In genomic region chr7:64045301-64046040, GRCh38 we compare ENCODE assay signal across 8 cellular contexts. TPM values are rescaled to one million over a fixed set of nuclear protein-coding genes. Genes with fewer than 3 reads are reported as not detected.
A peak's percentile ranks its signal among the peaks of the same experiment; 100 is the strongest.
DNase-seq lines count a peak whose midpoint lies in the region; ATAC-seq and TF ChIP-seq lines count a peak whose summit lies in the region.

ZNF727 (plus strand) TSS chr7:64045434; CDS start chr7:64045622, 188 bp downstream.

- H3K27me3 ChIP-seq in esophagus muscularis mucosa, result no peaks in the 10 kb centered on the region

- H3K36me3 ChIP-seq in esophagus muscularis mucosa, result no peaks in the 10 kb centered on the region

- intact Hi-C loops in esophagus muscularis mucosa (cut with DNase I) (no loop called here), posterior cingulate gyrus (cut with DNase I) (no loop called here)

- H3K9me3 ChIP-seq in esophagus muscularis mucosa, result no peaks in the 10 kb centered on the region

- POLR2A ChIA-PET in HEK293T (lab: Yijun Ruan, JAX), result no interaction called here

- peaks cover 0 to 27% (median 3%) of the 10 kb centered on the region in 4 donors for H3K4me1 ChIP-seq in esophagus muscularis mucosa

- peak within 1 kb of the TSS; percentile 58 to 70 (median 63) for H3K4me3 ChIP-seq in esophagus muscularis mucosa
- no peak within 1 kb of the TSS for H3K4me3 ChIP-seq in foreskin fibroblast (ENCODE audit: low read depth in 1 of 2, low read length in 2 of 2)

- no peak for ATAC-seq in HG02840 (IDR thresholded peaks at IDR 0.05; ENCODE audit: low FRiP score, unreplicated experiment)
- ATAC-seq in HG03442 (IDR thresholded peaks at IDR 0.05; ENCODE audit: unreplicated experiment), result no peak

- TF ChIP-seq POLR2A in esophagus muscularis mucosa (IDR thresholded peaks at IDR 0.05; ENCODE audit: low read depth), result no peak

- TF ChIP-seq CTCF in esophagus muscularis mucosa (IDR thresholded peaks at IDR 0.05) (no peak), foreskin fibroblast (IDR thresholded peaks at IDR 0.05; ENCODE audit: low read depth, low read length) (no peak)

- WGBS in esophagus muscularis mucosa, result 4% methylated on average over 25 of the region's 33 CpGs

- peak within 1 kb of the TSS; percentile 68 to 83 (median 82) for H3K27ac ChIP-seq in esophagus muscularis mucosa (replicated peaks in 1 of 4)

- peak; percentile 28 for DNase-seq in AG08396 (ENCODE audit: low spot score)
- peak; percentile 14 for DNase-seq in NCI-H510A treated with DMSO at 0.1 percent for 48 hours (lab: John Stamatoyannopoulos, UW)
- no peak for DNase-seq in esophagus muscularis mucosa (ENCODE audit: extremely low spot score)
- DNase-seq in posterior cingulate gyrus, result peak; percentile 35 to 97 (median 74)
- no peak for DNase-seq in foreskin fibroblast
- DNase-seq in HEK293T (ENCODE audit: extremely low spot score), result no peak

- CTCF ChIA-PET in HEK293T (lab: Yijun Ruan, JAX), result no interaction called here

- no peak for TF ChIP-seq EP300 in esophagus muscularis mucosa (IDR thresholded peaks at IDR 0.05)

TF ChIP-seq in HEK293T, 16 proteins besides CTCF, POLR2A, EP300 and RAD21:
- TF ChIP-seq TARDBP (IDR thresholded peaks at IDR 0.05) (no peak), ARNT (IDR thresholded peaks at IDR 0.05) (no peak), SP1 (IDR thresholded peaks at IDR 0.05) (no peak), NFRKB (IDR thresholded peaks at IDR 0.05) (no peak), FOXK2 (IDR thresholded peaks at IDR 0.05) (no peak), ZNF384 (IDR thresholded peaks at IDR 0.05) (no peak), L3MBTL2 (conservative IDR thresholded peaks at IDR 0.05) (no peak), HDGF (IDR thresholded peaks at IDR 0.05; ENCODE audit: borderline replicate concordance) (no peak), PKNOX1 (IDR thresholded peaks at IDR 0.05) (no peak), LEF1 (IDR thresholded peaks at IDR 0.05; ENCODE audit: borderline replicate concordance) (no peak), FOXA1 (IDR thresholded peaks at IDR 0.05) (no peak), SUZ12 (IDR thresholded peaks at IDR 0.05) (no peak), BHLHE40 (IDR thresholded peaks at IDR 0.05; ENCODE audit: borderline replicate concordance) (no peak), CTBP1 (IDR thresholded peaks at IDR 0.05; ENCODE audit: borderline replicate concordance) (no peak)

RNA-seq across cellular contexts. Expression of gene ZNF727, which starts in this region (rescaled TPM):
- total RNA-seq in esophagus muscularis mucosa, result 1 to 10 TPM in 3 of 4 donors, under 1 TPM in 1; 0.65 to 5.8 (median 3.4) TPM

Comparison
In these comparisons a context has a peak if more than half of its experiments do, and no peak if none do; other contexts are left out.
1. DNase-seq: peak in AG08396 (single experiment), NCI-H510A treated with DMSO at 0.1 percent for 48 hours (single experiment) and posterior cingulate gyrus (10 of 10); none in esophagus muscularis mucosa (single experiment), foreskin fibroblast (0 of 2) and HEK293T (single experiment).
2. H3K4me3 ChIP-seq: peak in esophagus muscularis mucosa (4 of 4); none in foreskin fibroblast (0 of 2).